Comparison of ENCODE assay signal across 9 cellular contexts in the genomic region with DNA sequence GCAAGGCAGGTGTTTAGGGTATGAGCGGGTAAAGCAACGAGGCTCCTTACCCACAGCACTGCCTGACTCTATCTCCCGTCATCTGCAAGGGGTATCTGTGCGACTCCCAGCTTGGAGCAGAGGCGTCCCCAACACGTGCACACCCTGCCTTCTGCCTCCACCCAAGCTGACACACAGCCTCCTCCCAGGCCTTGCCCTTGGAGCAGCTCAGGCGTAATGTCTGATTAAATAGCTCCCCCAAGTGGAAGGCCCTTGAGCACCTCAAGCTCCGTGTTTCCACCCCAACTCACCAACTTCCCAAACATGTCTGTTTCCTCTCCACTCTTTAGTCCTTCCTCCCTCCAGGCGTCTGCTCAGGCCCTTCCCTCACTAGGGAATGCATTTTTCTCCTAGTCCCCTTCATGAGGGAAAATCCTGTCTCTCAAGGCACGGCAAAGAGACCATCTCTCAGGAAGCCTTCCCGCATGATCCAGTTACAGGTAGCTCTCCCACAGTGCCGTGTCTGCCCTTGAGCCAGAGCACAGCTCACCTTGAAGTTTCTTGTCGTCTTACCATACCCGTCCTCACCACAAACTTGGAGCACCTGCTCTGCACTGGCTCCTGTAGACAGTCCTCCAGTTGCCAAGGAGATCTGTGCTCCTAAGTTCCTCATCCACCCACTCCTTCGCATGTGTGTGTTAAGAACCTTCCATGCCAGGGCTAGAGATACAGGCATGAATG. TPM values are rescaled to one million over a fixed set of nuclear protein-coding genes. Genes with fewer than 3 reads are reported as not detected.
A peak's percentile ranks its signal among the peaks of the same experiment; 100 is the strongest.
DNase-seq lines count a peak whose midpoint lies in the region; ATAC-seq, FAIRE-seq and TF ChIP-seq lines count a peak whose summit lies in the region.
"Had no signal": no experiment of that assay in that cellular context is flagged by ENCODE, and none has a peak within 500 bp of the region (broad histone marks: within the 10 kb centered on the region; RNA-seq: fewer than 3 reads in every experiment).

No MANE protein-coding gene starts in this region.

- no peak for TF ChIP-seq POLR2A in GM12892 (IDR thresholded peaks at IDR 0.05; ENCODE audit: low read depth, low read length)
- TF ChIP-seq POLR2A in GM18505 (IDR thresholded peaks at IDR 0.05; ENCODE audit: borderline replicate concordance, extremely low read depth, insufficient read depth, insufficient read length), result no peak

- no peak overlapping the region for H3K4me3 ChIP-seq in mammary epithelial cell (replicated peaks in 1 of 3; ENCODE audit: insufficient read depth in 1 of 3, low read depth in 2 of 3, low read length in 3 of 3)

- H3K36me3 ChIP-seq in mammary epithelial cell (ENCODE audit: insufficient read depth, low read length), result no peaks in the 10 kb centered on the region

- H3K9ac ChIP-seq in mammary epithelial cell (ENCODE audit: insufficient read depth, low read length), result no peak overlapping the region

- intact Hi-C loops in mammary epithelial cell (cut with micrococcal nuclease), result loop anchor here (1.0 kb wide), 2 partner anchors 86 to 144 kb away; a partner anchor contains a TSS

- FAIRE-seq in GM12892 (lab: Jason Lieb, UNC), result peak; percentile 73
- FAIRE-seq: islet of Langerhans had no signal

- ATAC-seq in GM18519 (IDR thresholded peaks at IDR 0.05; ENCODE audit: low FRiP score, unreplicated experiment) (no peak), GM18505 (IDR thresholded peaks at IDR 0.05; ENCODE audit: unreplicated experiment) (no peak)

- in situ Hi-C loops in mammary epithelial cell (cut with MboI; ENCODE audit: low sequenced_read_pairs in 2 of 2), result no loop called here

- H4K20me1 ChIP-seq in mammary epithelial cell (ENCODE audit: insufficient read depth, low read length), result no peaks in the 10 kb centered on the region

- no peaks in the 10 kb centered on the region for H3K27me3 ChIP-seq in mammary epithelial cell (ENCODE audit: insufficient read depth, low read length)

- no peaks in the 10 kb centered on the region for H3K9me3 ChIP-seq in mammary epithelial cell (replicated peaks; ENCODE audit: insufficient read depth, low read length)

- no peak overlapping the region for H3K4me2 ChIP-seq in mammary epithelial cell (ENCODE audit: insufficient read depth, low read depth, low read length)

- 56% methylated on average over 15 of the region's 15 CpGs for WGBS in mammary epithelial cell (ENCODE audit: low coverage, missing lambda C conversion rate)

- dilution Hi-C loops in mammary epithelial cell (cut with HindIII; ENCODE audit: low sequenced_read_pairs), result no loop called here

- no TSS peak for BruUV-seq in mammary epithelial cell (replicated peaks; lab: Mats Ljungman, UMichigan)

- no peaks in the 10 kb centered on the region for H3K79me2 ChIP-seq in mammary epithelial cell (ENCODE audit: insufficient read depth, low read length)

- H3K4me1 ChIP-seq in mammary epithelial cell (ENCODE audit: insufficient read depth, low read length), result no peaks in the 10 kb centered on the region

- CTCF ChIA-PET in mammary epithelial cell (lab: Charles Lee; ENCODE audit: low non-redundant PET), result interaction anchor here (0.5 to 1.4 kb wide), 6 partner anchors 60 to 554 kb away, joined by 3 to 25 read pairs (median 4); a partner anchor contains a TSS

- H3K27ac ChIP-seq in mammary epithelial cell (ENCODE audit: insufficient read depth, low read depth, low read length), result no peak overlapping the region
- peak overlapping the region; percentile 53 for H3K27ac ChIP-seq in temporal lobe (ENCODE audit: low read depth, low read length)

- no peak overlapping the region for H2AFZ ChIP-seq in mammary epithelial cell (ENCODE audit: low read depth, low read length)

- TF ChIP-seq CTCF in mammary epithelial cell (conservative IDR thresholded peaks at IDR 0.05 in 1 of 2, IDR thresholded peaks at IDR 0.05 in 1 of 2; ENCODE audit: extremely low read depth in 1 of 2, insufficient read depth in 1 of 2, low read depth in 1 of 2, low read length in 2 of 2), result peak; percentile 60 to 78

- DNase-seq in AML-193 (lab: John Stamatoyannopoulos, UW) (peak; percentile 33 to 57), GM12892 (ENCODE audit: insufficient read length) (no peak), NCI-H69 (lab: John Stamatoyannopoulos, UW) (peak; percentile 68), mammary epithelial cell (peak; percentile 61), kidney glomerular epithelial cell (lab: John Stamatoyannopoulos, UW) (peak; percentile 46)

RNA-seq across cellular contexts. Expression of a gene that starts 15.8 kb away (rescaled TPM):
- 23.2 TPM for polyA plus RNA-seq in GM12892 (2012; ENCODE audit: missing spikeins)
- 10 to 100 TPM; 11.3 to 17.6 TPM for total RNA-seq in mammary epithelial cell
- polyA plus RNA-seq in mammary epithelial cell, result 12.3 TPM
- 23.6 TPM for polyA minus RNA-seq in mammary epithelial cell
- total RNA-seq in temporal lobe, result 2.2 TPM

RNA-seq across cellular contexts. Expression of a gene that starts 48.8 kb away (rescaled TPM):
- polyA plus RNA-seq in GM12892 (2012; ENCODE audit: missing spikeins), result not detected
- total RNA-seq in mammary epithelial cell (10 to 100 TPM in 1 of 2 donors, 1 to 10 TPM in 1; 9.0 to 12.9 TPM), temporal lobe (not detected)
- 0.87 TPM for polyA plus RNA-seq in mammary epithelial cell
- polyA minus RNA-seq in mammary epithelial cell, result not detected

Comparison
In these comparisons a context has a peak if more than half of its experiments do, and no peak if none do; other contexts are left out.
1. RNA of a gene that starts 48.8 kb away (total RNA-seq): 9.0 to 12.9 TPM in mammary epithelial cell; not detected in temporal lobe (single experiment); every median in the first group is over 10 times any median in the second.